In genomic region chr6:139540276-139540675, GRCh38 we compare ENCODE assay signal across 8 cellular contexts.
A peak's percentile ranks its signal among the peaks of the same experiment; 100 is the strongest.
DNase-seq lines count a peak whose midpoint lies in the region; ATAC-seq and TF ChIP-seq lines count a peak whose summit lies in the region.

No MANE protein-coding gene starts in this region.

- ATAC-seq in HG03521 (IDR thresholded peaks at IDR 0.05; ENCODE audit: unreplicated experiment) = no peak

- TF ChIP-seq CTCF in brain microvascular endothelial cell (IDR thresholded peaks at IDR 0.05; ENCODE audit: low read depth, low read length, missing control alignments) (no peak), sigmoid colon (IDR thresholded peaks at IDR 0.05) (no peak)

- in situ Hi-C loops in brain microvascular endothelial cell (cut with HindIII; ENCODE audit: low pct_ligation_motif_present, low sequenced_read_pairs) = no loop called here

- peak; percentile 56 for DNase-seq in AG08395 (ENCODE audit: low spot score)
- peak; percentile 48 for DNase-seq in H4 (ENCODE audit: low spot score)
- DNase-seq in SJSA1 (ENCODE audit: low read depth in 1 of 2, low spot score in 2 of 2) = peak in 1 of 2 experiments; percentile 61
- DNase-seq in brain microvascular endothelial cell = peak; percentile 48
- DNase-seq in sigmoid colon = no peak
- DNase-seq in SHP77 (lab: John Stamatoyannopoulos, UW) = no peak
- DNase-seq in GOT3 (lab: John Stamatoyannopoulos, UW) = no peak

- no peaks in the 10 kb centered on the region for H3K36me3 ChIP-seq in SJSA1
- no peaks in the 10 kb centered on the region for H3K36me3 ChIP-seq in brain microvascular endothelial cell (replicated peaks)
- no peaks in the 10 kb centered on the region for H3K36me3 ChIP-seq in sigmoid colon

- H3K27ac ChIP-seq in SJSA1 (peak overlapping the region; percentile 91), brain microvascular endothelial cell (peak overlapping the region; percentile 92), sigmoid colon (peak overlapping the region; percentile 44 to 61 (median 52))

- WGBS in sigmoid colon, 2 donors = 33 to 73% methylated on average over 5 of the region's 5 CpGs

- no peak for TF ChIP-seq POLR2A in sigmoid colon (IDR thresholded peaks at IDR 0.05)

- intact Hi-C loops in sigmoid colon (cut with DNase I) = no loop called here

- H3K9me3 ChIP-seq in SJSA1 (replicated peaks) (no peaks in the 10 kb centered on the region), sigmoid colon (no peaks in the 10 kb centered on the region)

- H3K27me3 ChIP-seq in SJSA1 (replicated peaks) (no peaks in the 10 kb centered on the region), brain microvascular endothelial cell (replicated peaks) (no peaks in the 10 kb centered on the region), sigmoid colon (no peaks in the 10 kb centered on the region)

- H3K4me3 ChIP-seq in SJSA1 (no peak overlapping the region), brain microvascular endothelial cell (ENCODE audit: low read depth, low read length) (no peak overlapping the region), sigmoid colon (no peak overlapping the region)

- H3K4me1 ChIP-seq in SJSA1 (replicated peaks) = peaks cover 51% of the 10 kb centered on the region
- peaks cover 0 to 42% (median 37%) of the 10 kb centered on the region in 4 donors for H3K4me1 ChIP-seq in sigmoid colon

- TF ChIP-seq EP300 in sigmoid colon (IDR thresholded peaks at IDR 0.05) = no peak

Comparison
In these comparisons a context has a peak if more than half of its experiments do, and no peak if none do; other contexts are left out.
1. DNase-seq: peak in AG08395 (single experiment), H4 (single experiment) and brain microvascular endothelial cell (single experiment); none in sigmoid colon (single experiment), SHP77 (0 of 2) and GOT3 (single experiment).
2. Peak in every context shown above with its lines, with median percentiles within 50 percentile points of each other: H3K27ac ChIP-seq.